14 cellular contexts compared by ENCODE assay signal in genomic region chr20:58656825-58657224, GRCh38. TPM values are rescaled to one million over a fixed set of nuclear protein-coding genes. Genes with fewer than 3 reads are reported as not detected.
A peak's percentile ranks its signal among the peaks of the same experiment; 100 is the strongest.
DNase-seq lines count a peak whose midpoint lies in the region; ATAC-seq and TF ChIP-seq lines count a peak whose summit lies in the region.
"Had no signal": no experiment of that assay in that cellular context is flagged by ENCODE, and none has a peak within 500 bp of the region (broad histone marks: within the 10 kb centered on the region; RNA-seq: fewer than 3 reads in every experiment).

No MANE protein-coding gene starts in this region.

- H3K27ac Mint-ChIP-seq in natural killer cell = peak overlapping the region; percentile 72 to 73
- peak overlapping the region in 1 of 2 donors; percentile 92 for H3K27ac Mint-ChIP-seq in natural killer cell treated with Interleukin-12 subunit alpha and Interleukin-12 subunit beta and Interleukin-15 and Interleukin-18, amount 100 ng/mL, for 72 hours
- peak overlapping the region; percentile 75 for H3K27ac Mint-ChIP-seq in activated CD4-positive, alpha-beta memory T cell treated with anti-CD3 and anti-CD28 coated beads for 36 hours
- H3K27ac Mint-ChIP-seq: B cell had no signal

- H3K9me3 Mint-ChIP-seq in natural killer cell = no peaks in the 10 kb centered on the region
- no peaks in the 10 kb centered on the region for H3K9me3 Mint-ChIP-seq in natural killer cell treated with Interleukin-12 subunit alpha and Interleukin-12 subunit beta and Interleukin-15 and Interleukin-18, amount 100 ng/mL, for 72 hours
- H3K9me3 Mint-ChIP-seq in activated CD4-positive, alpha-beta memory T cell treated with anti-CD3 and anti-CD28 coated beads for 36 hours = no peaks in the 10 kb centered on the region

- H3K27me3 Mint-ChIP-seq in natural killer cell (ENCODE audit: low read depth in 2 of 2) = no peaks in the 10 kb centered on the region
- no peaks in the 10 kb centered on the region for H3K27me3 Mint-ChIP-seq in natural killer cell treated with Interleukin-12 subunit alpha and Interleukin-12 subunit beta and Interleukin-15 and Interleukin-18, amount 100 ng/mL, for 72 hours
- no peaks in the 10 kb centered on the region for H3K27me3 Mint-ChIP-seq in activated CD4-positive, alpha-beta memory T cell treated with anti-CD3 and anti-CD28 coated beads for 36 hours
- H3K27me3 Mint-ChIP-seq: B cell had no signal

- intact Hi-C loops in natural killer cell (cut with micrococcal nuclease) (loop anchor here (10.0 kb wide), 1 partner anchor 1052 kb away; no protein-coding TSS in a partner anchor), thyroid gland (cut with DNase I) (loop anchor here (10.0 kb wide), 1 partner anchor 198 kb away; the partner anchor contains the start of genes GNAS and GNAS-AS1)
- intact Hi-C loops in activated CD4-positive, alpha-beta memory T cell treated with anti-CD3 and anti-CD28 coated beads for 36 hours (cut with micrococcal nuclease) = loop anchor here (10.0 kb wide), 1 partner anchor 1032 kb away; the partner anchor contains the start of gene ZBP1

- DNase-seq in natural killer cell (no peak), fibroblast of the aortic adventitia (ENCODE audit: low read depth) (no peak), NCI-H526 treated with DMSO at 0.1 percent for 48 hours (lab: John Stamatoyannopoulos, UW) (no peak), thyroid gland (no peak), T1000 (lab: John Stamatoyannopoulos, UW) (no peak)
- no peak for DNase-seq in natural killer cell treated with Interleukin-12 subunit alpha and Interleukin-12 subunit beta and Interleukin-15 and Interleukin-18, amount 100 ng/mL, for 72 hours (ENCODE audit: low spot score)
- no peak for DNase-seq in activated CD4-positive, alpha-beta memory T cell treated with anti-CD3 and anti-CD28 coated beads for 36 hours
- DNase-seq: aorta; NCI-H187 treated with DMSO at 0.1 percent for 48 hours; stimulated activated CD4-positive, alpha-beta T cell treated with anti-CD3 and anti-CD28 coated beads, Interleukin-2, amount 100 ng/mL, for 24 hours; SW 1271 had no signal

- TF ChIP-seq CTCF in natural killer cell (IDR thresholded peaks at IDR 0.05) = no peak
- TF ChIP-seq CTCF in fibroblast of the aortic adventitia (IDR thresholded peaks at IDR 0.05; ENCODE audit: insufficient read depth, low read length) = no peak
- no peak for TF ChIP-seq CTCF in thyroid gland (IDR thresholded peaks at IDR 0.05)

- H3K4me3 ChIP-seq in fibroblast of the aortic adventitia (ENCODE audit: low read depth, low read length) (peak overlapping the region; percentile 7), thyroid gland (replicated peaks in 1 of 3) (no peak overlapping the region)
- H3K4me3 ChIP-seq: pancreas had no signal

- peaks cover 34 to 45% of the 10 kb centered on the region in 2 donors for H3K4me1 ChIP-seq in thyroid gland

- POLR2A ChIA-PET in activated CD4-positive, alpha-beta memory T cell treated with anti-CD3 and anti-CD28 coated beads for 36 hours (lab: Charles Lee) = interaction anchor here (0.7 to 0.8 kb wide), 2 partner anchors 19 to 35 kb away, joined by 3 read pairs; no protein-coding TSS in a partner anchor

- no peaks in the 10 kb centered on the region for H3K27me3 ChIP-seq in thyroid gland
- H3K27me3 ChIP-seq: pancreas had no signal

- CTCF ChIA-PET in activated CD4-positive, alpha-beta memory T cell treated with anti-CD3 and anti-CD28 coated beads for 36 hours (lab: Charles Lee) = interaction anchor here (1.0 kb wide), 1 partner anchor 176 kb away, joined by 3 read pairs; no protein-coding TSS in a partner anchor

- H3K36me3 ChIP-seq in thyroid gland = no peaks in the 10 kb centered on the region

- H3K36me3 Mint-ChIP-seq in natural killer cell = no peaks in the 10 kb centered on the region
- H3K36me3 Mint-ChIP-seq in natural killer cell treated with Interleukin-12 subunit alpha and Interleukin-12 subunit beta and Interleukin-15 and Interleukin-18, amount 100 ng/mL, for 72 hours = peaks cover 8% of the 10 kb centered on the region
- H3K36me3 Mint-ChIP-seq in activated CD4-positive, alpha-beta memory T cell treated with anti-CD3 and anti-CD28 coated beads for 36 hours = peaks cover 21% of the 10 kb centered on the region

- no peak overlapping the region for H3K4me3 Mint-ChIP-seq in natural killer cell
- H3K4me3 Mint-ChIP-seq in natural killer cell treated with Interleukin-12 subunit alpha and Interleukin-12 subunit beta and Interleukin-15 and Interleukin-18, amount 100 ng/mL, for 72 hours = no peak overlapping the region
- peak overlapping the region; percentile 17 for H3K4me3 Mint-ChIP-seq in activated CD4-positive, alpha-beta memory T cell treated with anti-CD3 and anti-CD28 coated beads for 36 hours
- H3K4me3 Mint-ChIP-seq: B cell had no signal

- no peak for TF ChIP-seq POLR2A in thyroid gland (IDR thresholded peaks at IDR 0.05)

- H3K9me3 ChIP-seq in thyroid gland = no peaks in the 10 kb centered on the region
- H3K9me3 ChIP-seq: pancreas had no signal

- ATAC-seq in natural killer cell (no peak), HG03378 (IDR thresholded peaks at IDR 0.05; ENCODE audit: unreplicated experiment) (no peak)
- no peak for ATAC-seq in natural killer cell treated with Interleukin-12 subunit alpha and Interleukin-12 subunit beta and Interleukin-15 and Interleukin-18, amount 100 ng/mL, for 72 hours
- ATAC-seq: pancreas had no signal

- H3K27ac ChIP-seq in thyroid gland = peak overlapping the region in 1 of 3 donors; percentile 35

- peaks cover 64% of the 10 kb centered on the region in 2 donors for H3K4me1 Mint-ChIP-seq in natural killer cell
- peaks cover 46 to 68% of the 10 kb centered on the region in 2 donors for H3K4me1 Mint-ChIP-seq in natural killer cell treated with Interleukin-12 subunit alpha and Interleukin-12 subunit beta and Interleukin-15 and Interleukin-18, amount 100 ng/mL, for 72 hours (ENCODE audit: low read depth in 2 of 2)
- H3K4me1 Mint-ChIP-seq in activated CD4-positive, alpha-beta memory T cell treated with anti-CD3 and anti-CD28 coated beads for 36 hours (ENCODE audit: low read depth) = peaks cover 70% of the 10 kb centered on the region

- 44 to 53% methylated on average over 2 of the region's 2 CpGs for WGBS in thyroid gland, 2 donors

RNA-seq across cellular contexts. Expression of gene STX16, which starts 5.7 kb away (rescaled TPM):
- total RNA-seq in natural killer cell (100 to 1,000 TPM; 136 to 146 (median 143) TPM), fibroblast of the aortic adventitia (ENCODE audit: low replicate concordance) (25.5 and 26.5 TPM in 2 replicates), thyroid gland (10 to 100 TPM; 42.5 to 59.1 (median 53.0) TPM)
- total RNA-seq in natural killer cell treated with Interleukin-12 subunit alpha and Interleukin-12 subunit beta and Interleukin-15 and Interleukin-18, amount 100 ng/mL, for 72 hours = 10 to 100 TPM; 92.4 to 92.8 TPM
- 100 to 1,000 TPM in 1 of 2 experiments, 10 to 100 TPM in 1; 88.7 to 104 TPM for total RNA-seq in activated CD4-positive, alpha-beta memory T cell treated with anti-CD3 and anti-CD28 coated beads for 36 hours

RNA-seq across cellular contexts. Expression of gene NPEPL1, which starts 35.8 kb away (rescaled TPM):
- total RNA-seq in natural killer cell = 10 to 100 TPM; 66.0 to 83.7 (median 68.4) TPM
- total RNA-seq in natural killer cell treated with Interleukin-12 subunit alpha and Interleukin-12 subunit beta and Interleukin-15 and Interleukin-18, amount 100 ng/mL, for 72 hours = 10 to 100 TPM; 23.6 to 30.4 TPM
- 10 to 100 TPM; 17.8 to 18.8 TPM for total RNA-seq in activated CD4-positive, alpha-beta memory T cell treated with anti-CD3 and anti-CD28 coated beads for 36 hours
- total RNA-seq in fibroblast of the aortic adventitia (ENCODE audit: low replicate concordance) = 24.5 and 33.1 TPM in 2 replicates
- total RNA-seq in thyroid gland = 10 to 100 TPM; 41.6 to 56.0 (median 47.2) TPM
